In the genomic region with DNA sequence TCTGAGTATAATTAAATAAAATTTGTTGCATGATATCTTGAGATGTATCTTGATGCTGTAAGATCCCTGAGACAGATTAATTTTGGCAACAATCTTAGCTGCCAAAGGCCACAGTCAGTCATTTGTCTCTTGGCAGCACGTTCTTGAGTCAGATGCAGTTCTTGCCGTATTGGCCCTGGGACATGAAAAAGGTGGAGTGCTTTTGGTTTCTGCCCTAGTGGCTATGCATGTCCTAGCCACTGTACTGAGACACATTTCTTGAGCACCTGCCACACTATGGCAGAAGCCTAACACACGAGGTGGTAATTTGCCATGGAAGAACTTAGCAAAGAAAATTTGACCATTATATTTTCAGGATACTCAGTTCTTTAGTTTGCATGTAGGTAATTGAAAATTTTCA, we compare ENCODE assay signal across 22 cellular contexts. TPM values are rescaled to one million over a fixed set of nuclear protein-coding genes. Genes with fewer than 3 reads are reported as not detected.
DNase-seq lines count a peak whose midpoint lies in the region; ATAC-seq and TF ChIP-seq lines count a peak whose summit lies in the region.
"Had no signal": no experiment of that assay in that cellular context is flagged by ENCODE, and none has a peak within 500 bp of the region (broad histone marks: within the 10 kb centered on the region; RNA-seq: fewer than 3 reads in every experiment).

No MANE protein-coding gene starts in this region.

- no peak overlapping the region for H3K27ac ChIP-seq in HCT116 (ENCODE audit: low read depth, low read length)
- no peak overlapping the region for H3K27ac ChIP-seq in endodermal cell (ENCODE audit: low read depth, low read length)
- H3K27ac ChIP-seq in thoracic aorta, result no peak overlapping the region
- H3K27ac ChIP-seq: BLaER1 treated with 17β-estradiol and CSF1 and Interleukin-3, amounts not matched to agents 10 nM and 100 nM; coronary artery; RWPE1; testis had no signal

- H3K4me2 ChIP-seq in HCT116 (ENCODE audit: low read length), result no peak overlapping the region
- H3K4me2 ChIP-seq: BLaER1 treated with 17β-estradiol and CSF1 and Interleukin-3, amounts not matched to agents 10 nM and 100 nM had no signal

- DNase-seq in HCT116 (ENCODE audit: low read depth, low spot score), result no peak
- peak; percentile 42 for DNase-seq in RKO (ENCODE audit: low spot score)
- no peak for DNase-seq in endodermal cell
- DNase-seq in thoracic aorta (ENCODE audit: low spot score), result no peak
- no peak for DNase-seq in NCI-H1105 (lab: John Stamatoyannopoulos, UW)
- DNase-seq in stimulated activated CD4-positive, alpha-beta T cell treated with anti-CD3 and anti-CD28 coated beads, Interleukin-4, amount 100 ng/mL, for 1 hour, result no peak
- DNase-seq: activated CD4-positive, CD25-positive, alpha-beta regulatory T cell; activated effector memory CD4-positive, alpha-beta T cell treated with Interleukin-2 at 50 U/mL for 16 hours; amniotic stem cell; erythroblast; head of caudate nucleus; mesenchymal stem cell; NCI-H1092; NCI-H2171; NCI-H82; stimulated activated CD4-positive, alpha-beta T cell treated with anti-CD3 and anti-CD28 coated beads, Interleukin-2, amount 100 ng/mL, for 48 hours; testis had no signal

- WGBS in endodermal cell (ENCODE audit: insufficient coverage in 1 of 2, insufficient read length in 1 of 2), 2 experiments, result 90 to 94% methylated on average over 2 to 3 of the region's 3 CpGs

- TF ChIP-seq POLR2A in HCT116 (IDR thresholded peaks at IDR 0.05; ENCODE audit: borderline replicate concordance, extremely low read depth, insufficient read depth, insufficient read length), result no peak

- no peaks in the 10 kb centered on the region for H3K9me2 ChIP-seq in HCT116 (ENCODE audit: insufficient read depth)

- peaks cover 20% of the 10 kb centered on the region; the same call in 1 of the 2 replicates for H3K79me2 ChIP-seq in HCT116 (ENCODE audit: insufficient read depth, low read length)

- H3K4me3 ChIP-seq in HCT116 (replicated peaks in 1 of 2; ENCODE audit: low read depth in 1 of 2, low read length in 2 of 2) (no peak overlapping the region), endodermal cell (ENCODE audit: low read length) (no peak overlapping the region), thoracic aorta (no peak overlapping the region)
- H3K4me3 ChIP-seq: BLaER1 treated with 17β-estradiol and CSF1 and Interleukin-3, amounts not matched to agents 10 nM and 100 nM; coronary artery; testis had no signal

- CTCF ChIA-PET in HCT116 (lab: Charles Lee), result no interaction called here

- RAD21 ChIA-PET in HCT116 (lab: Charles Lee; ENCODE audit: low non-redundant PET in 1 of 2, low total read pairs in 2 of 2, uncharacterized antibody in 2 of 2, unreplicated experiment in 2 of 2), result no interaction called here

- no peak overlapping the region for H3K4me3 Mint-ChIP-seq in endodermal cell

- no peaks in the 10 kb centered on the region for H3K4me1 ChIP-seq in HCT116 (ENCODE audit: control insufficient read depth in 1 of 2, insufficient read depth in 2 of 2, low read length in 2 of 2)
- H3K4me1 ChIP-seq in endodermal cell (ENCODE audit: control insufficient read depth, insufficient read depth, low read length), result no peaks in the 10 kb centered on the region
- H3K4me1 ChIP-seq in thoracic aorta (ENCODE audit: control insufficient read depth in 1 of 2, low read depth in 2 of 2), result peaks cover 0 to 14% of the 10 kb centered on the region in 2 donors
- H3K4me1 ChIP-seq: testis had no signal

- no peak for TF ChIP-seq RAD21 in HCT116 (IDR thresholded peaks at IDR 0.05; ENCODE audit: low read depth)

- POLR2A ChIA-PET in HCT116 (lab: Charles Lee), result no interaction called here

- no peaks in the 10 kb centered on the region for H3K4me1 Mint-ChIP-seq in endodermal cell

- ATAC-seq in HCT116 (peak; percentile 63; the same call in 1 of the 2 replicates), thoracic aorta (ENCODE audit: insufficient number of reproducible peaks, low FRiP score, low read depth) (no peak), GM19351 (IDR thresholded peaks at IDR 0.05; ENCODE audit: unreplicated experiment) (no peak)
- ATAC-seq: sciatic nerve had no signal

- H3K27ac Mint-ChIP-seq in endodermal cell, result no peak overlapping the region

- H3K36me3 ChIP-seq in HCT116 (ENCODE audit: control insufficient read depth in 1 of 2, insufficient read depth in 2 of 2, low read length in 2 of 2) (peaks cover 30 to 48% of the 10 kb centered on the region in 2 experiments; a peak in 2 of 4 replicates), endodermal cell (ENCODE audit: control insufficient read depth, insufficient read depth, low read length) (peaks cover 81% of the 10 kb centered on the region), thoracic aorta (peaks cover 18% of the 10 kb centered on the region)

- H3K9me3 Mint-ChIP-seq in endodermal cell, result no peaks in the 10 kb centered on the region

- TF ChIP-seq CTCF in HCT116 (IDR thresholded peaks at IDR 0.05 in 2 of 3, conservative IDR thresholded peaks at IDR 0.05 in 1 of 3; ENCODE audit: borderline replicate concordance in 1 of 3, insufficient read depth in 1 of 3, low read depth in 2 of 3, low read length in 2 of 3) (peak in 2 of 3 experiments; percentile 15 to 30; a peak in 2 of 6 replicates), endodermal cell (conservative IDR thresholded peaks at IDR 0.05) (peak; percentile 59), thoracic aorta (IDR thresholded peaks at IDR 0.05) (peak; percentile 38)

- H3K27me3 ChIP-seq in HCT116 (ENCODE audit: insufficient read depth, low read length), result no peaks in the 10 kb centered on the region
- H3K27me3 ChIP-seq in endodermal cell (ENCODE audit: control insufficient read depth, insufficient read depth, low read length, poor library complexity, severe bottlenecking), result no peaks in the 10 kb centered on the region
- no peaks in the 10 kb centered on the region for H3K27me3 ChIP-seq in thoracic aorta (replicated peaks; ENCODE audit: insufficient read depth)
- H3K27me3 ChIP-seq: BLaER1 treated with 17β-estradiol and CSF1 and Interleukin-3, amounts not matched to agents 10 nM and 100 nM; testis had no signal

- BruUV-seq in HCT116 (replicated peaks; lab: Mats Ljungman, UMichigan), result no TSS peak

- intact Hi-C loops in HCT116 (cut with micrococcal nuclease), result no loop called here

- no peaks in the 10 kb centered on the region for H4K20me1 ChIP-seq in HCT116 (ENCODE audit: insufficient read depth)

- peaks cover 61% of the 10 kb centered on the region for H3K36me3 Mint-ChIP-seq in endodermal cell (ENCODE audit: low read depth)

- H3K9me3 ChIP-seq in HCT116 (ENCODE audit: control insufficient read depth in 1 of 2, insufficient read depth in 1 of 2, low read depth in 1 of 2, low read length in 2 of 2) (no peaks in the 10 kb centered on the region), endodermal cell (ENCODE audit: control insufficient read depth, low read length) (no peaks in the 10 kb centered on the region), thoracic aorta (no peaks in the 10 kb centered on the region)
- H3K9me3 ChIP-seq: BLaER1 treated with 17β-estradiol and CSF1 and Interleukin-3, amounts not matched to agents 10 nM and 100 nM; testis had no signal

- no peak overlapping the region for H3K9ac ChIP-seq in HCT116 (ENCODE audit: low read length)
- no peak overlapping the region for H3K9ac ChIP-seq in endodermal cell (ENCODE audit: extremely low read depth, low read length, poor library complexity, severe bottlenecking)
- H3K9ac ChIP-seq: BLaER1 treated with 17β-estradiol and CSF1 and Interleukin-3, amounts not matched to agents 10 nM and 100 nM had no signal

- no peak overlapping the region for H2AFZ ChIP-seq in HCT116 (ENCODE audit: low read depth, low read length, poor library complexity, severe bottlenecking)

- H3K27me3 Mint-ChIP-seq in endodermal cell (ENCODE audit: insufficient read depth), result no peaks in the 10 kb centered on the region

TF ChIP-seq in HCT116, 20 proteins besides CTCF, POLR2A, EP300 and RAD21 (continues in another document):
- no peak for TF ChIP-seq SIN3A (IDR thresholded peaks at IDR 0.05; ENCODE audit: low read depth)
- no peak for TF ChIP-seq TCF7L2 (IDR thresholded peaks at IDR 0.05; ENCODE audit: borderline replicate concordance, extremely low read depth, insufficient read depth, insufficient read length)
- TF ChIP-seq ELF1 (IDR thresholded peaks at IDR 0.05; ENCODE audit: borderline replicate concordance, low read depth), result no peak
- no peak for TF ChIP-seq POLR2AphosphoS5 (IDR thresholded peaks at IDR 0.05; ENCODE audit: low read depth, low read length)
- TF ChIP-seq ZFX (IDR thresholded peaks at IDR 0.05), result no peak
- TF ChIP-seq ZNF274 (IDR thresholded peaks at IDR 0.05; ENCODE audit: low read depth, low read length), result no peak
- TF ChIP-seq CBX3 (IDR thresholded peaks at IDR 0.05; ENCODE audit: low read depth), result no peak
- no peak for TF ChIP-seq SRF (IDR thresholded peaks at IDR 0.05; ENCODE audit: low read depth)
- TF ChIP-seq, protein P1, sequence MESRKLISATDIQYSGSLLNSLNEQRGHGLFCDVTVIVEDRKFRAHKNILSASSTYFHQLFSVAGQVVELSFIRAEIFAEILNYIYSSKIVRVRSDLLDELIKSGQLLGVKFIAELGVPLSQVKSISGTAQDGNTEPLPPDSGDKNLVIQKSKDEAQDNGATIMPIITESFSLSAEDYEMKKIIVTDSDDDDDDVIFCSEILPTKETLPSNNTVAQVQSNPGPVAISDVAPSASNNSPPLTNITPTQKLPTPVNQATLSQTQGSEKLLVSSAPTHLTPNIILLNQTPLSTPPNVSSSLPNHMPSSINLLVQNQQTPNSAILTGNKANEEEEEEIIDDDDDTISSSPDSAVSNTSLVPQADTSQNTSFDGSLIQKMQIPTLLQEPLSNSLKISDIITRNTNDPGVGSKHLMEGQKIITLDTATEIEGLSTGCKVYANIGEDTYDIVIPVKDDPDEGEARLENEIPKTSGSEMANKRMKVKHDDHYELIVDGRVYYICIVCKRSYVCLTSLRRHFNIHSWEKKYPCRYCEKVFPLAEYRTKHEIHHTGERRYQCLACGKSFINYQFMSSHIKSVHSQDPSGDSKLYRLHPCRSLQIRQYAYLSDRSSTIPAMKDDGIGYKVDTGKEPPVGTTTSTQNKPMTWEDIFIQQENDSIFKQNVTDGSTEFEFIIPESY (IDR thresholded peaks at IDR 0.05; ENCODE audit: extremely low read depth, insufficient replicate concordance, low read length), result no peak
- no peak for TF ChIP-seq EZH2phosphoT487 (IDR thresholded peaks at IDR 0.05; ENCODE audit: borderline replicate concordance)
- no peak for TF ChIP-seq YY1 (IDR thresholded peaks at IDR 0.05; ENCODE audit: extremely low read depth, insufficient replicate concordance, low read depth, low read length)
- TF ChIP-seq, protein P2, sequence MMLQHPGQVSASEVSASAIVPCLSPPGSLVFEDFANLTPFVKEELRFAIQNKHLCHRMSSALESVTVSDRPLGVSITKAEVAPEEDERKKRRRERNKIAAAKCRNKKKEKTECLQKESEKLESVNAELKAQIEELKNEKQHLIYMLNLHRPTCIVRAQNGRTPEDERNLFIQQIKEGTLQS (IDR thresholded peaks at IDR 0.05), result no peak

RNA-seq across cellular contexts. Expression of gene PHF2, which starts 45.0 kb away (rescaled TPM):
- total RNA-seq in HCT116 (2021; ENCODE audit: unreplicated experiment), result 20.6 TPM
- polyA plus RNA-seq in HCT116 (2012), result 11.2 and 11.5 TPM in 2 replicates
- 10 to 100 TPM; 17.1 to 20.2 TPM for total RNA-seq in endodermal cell
- 21.4 TPM for polyA plus RNA-seq in endodermal cell (2013, experiment 1 of 2)
- 21.7 TPM for polyA plus RNA-seq in endodermal cell (2013, experiment 2 of 2)
- total RNA-seq in thoracic aorta, result 10 to 100 TPM; 29.9 to 36.6 TPM
